ENCODE assay signal across 8 cellular contexts in the genomic region with DNA sequence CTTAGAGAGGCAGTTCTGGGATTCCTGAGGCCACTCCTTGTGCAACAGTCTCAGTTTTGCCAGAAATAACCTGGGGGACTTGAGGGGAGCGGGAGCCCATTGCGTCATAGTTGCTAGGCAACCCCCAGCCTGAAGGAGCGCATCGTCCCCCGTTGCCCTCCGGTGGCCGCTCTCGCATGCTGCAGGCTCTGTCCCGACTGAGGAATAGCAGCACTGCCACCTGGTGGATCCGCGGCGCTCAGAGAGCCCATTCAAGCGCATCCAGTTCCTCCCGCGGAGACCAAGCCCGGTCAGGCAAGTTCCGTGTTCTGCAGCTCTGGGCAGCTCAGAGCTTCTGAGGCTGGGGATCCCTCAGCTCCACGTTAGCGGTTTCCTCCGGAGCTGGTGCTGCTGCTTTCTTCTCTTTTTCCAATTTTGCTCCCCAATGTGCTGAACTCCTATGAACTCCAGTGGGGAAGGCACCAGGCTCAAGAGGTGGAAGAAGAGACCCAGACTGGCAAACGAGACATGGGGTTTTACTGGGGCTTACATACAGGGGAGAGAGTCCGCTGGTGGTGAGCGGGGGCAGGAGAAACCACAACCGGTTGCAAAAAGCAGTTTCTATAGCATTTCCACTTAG. TPM values are rescaled to one million over a fixed set of nuclear protein-coding genes. Genes with fewer than 3 reads are reported as not detected.
DNase-seq lines count a peak whose midpoint lies in the region; ATAC-seq and TF ChIP-seq lines count a peak whose summit lies in the region.

No MANE protein-coding gene starts in this region.

- peak; percentile 77 for TF ChIP-seq CTCF in KMS-11 (conservative IDR thresholded peaks at IDR 0.05; ENCODE audit: low read depth, low read length)

- peaks cover 6 to 41% (median 19%) of the 10 kb centered on the region in 5 donors for H3K27me3 Mint-ChIP-seq in naive thymus-derived CD8-positive, alpha-beta T cell
- H3K27me3 Mint-ChIP-seq in stimulated activated memory B cell treated with anti-CD40 and anti-IgM and Interleukin-4, amounts not matched to agents 10 μg/mL and 1 μg/mL and 100 μg/mL, for 72 hours = peaks cover 49% of the 10 kb centered on the region

- POLR2A ChIA-PET in naive thymus-derived CD8-positive, alpha-beta T cell (lab: Charles Lee) = no interaction called here

- H3K9me3 Mint-ChIP-seq in naive thymus-derived CD8-positive, alpha-beta T cell = no peaks in the 10 kb centered on the region
- no peaks in the 10 kb centered on the region for H3K9me3 Mint-ChIP-seq in stimulated activated memory B cell treated with anti-CD40 and anti-IgM and Interleukin-4, amounts not matched to agents 10 μg/mL and 1 μg/mL and 100 μg/mL, for 72 hours

- H3K4me1 ChIP-seq in KMS-11 (ENCODE audit: low read depth, poor library complexity, severe bottlenecking) = peaks cover 11% of the 10 kb centered on the region

- no peak overlapping the region for H3K9ac ChIP-seq in KMS-11

- peak overlapping the region in 7 of 10 donors; percentile 46 to 81 (median 56) for H3K27ac Mint-ChIP-seq in naive thymus-derived CD8-positive, alpha-beta T cell
- peak overlapping the region; percentile 4 for H3K27ac Mint-ChIP-seq in stimulated activated memory B cell treated with anti-CD40 and anti-IgM and Interleukin-4, amounts not matched to agents 10 μg/mL and 1 μg/mL and 100 μg/mL, for 72 hours

- no peaks in the 10 kb centered on the region for H3K36me3 ChIP-seq in KMS-11 (ENCODE audit: insufficient read depth)

- peak overlapping the region; percentile 52; the same call in 1 of the 2 replicates for H3K4me2 ChIP-seq in KMS-11

- peak overlapping the region in 1 of 10 donors; percentile 29 for H3K4me3 Mint-ChIP-seq in naive thymus-derived CD8-positive, alpha-beta T cell
- peak overlapping the region; percentile 30 for H3K4me3 Mint-ChIP-seq in stimulated activated memory B cell treated with anti-CD40 and anti-IgM and Interleukin-4, amounts not matched to agents 10 μg/mL and 1 μg/mL and 100 μg/mL, for 72 hours

- peak overlapping the region; percentile 57 for H2AFZ ChIP-seq in KMS-11 (ENCODE audit: low read depth)

- H3K4me1 Mint-ChIP-seq in naive thymus-derived CD8-positive, alpha-beta T cell = peaks cover 0 to 13% (median 3%) of the 10 kb centered on the region in 4 donors
- peaks cover 15% of the 10 kb centered on the region for H3K4me1 Mint-ChIP-seq in stimulated activated memory B cell treated with anti-CD40 and anti-IgM and Interleukin-4, amounts not matched to agents 10 μg/mL and 1 μg/mL and 100 μg/mL, for 72 hours

- H3K4me3 ChIP-seq in KMS-11 (IDR thresholded peaks at IDR 0.05; ENCODE audit: insufficient read depth, low read depth, low read length) = no peak overlapping the region

- H3K36me3 Mint-ChIP-seq in naive thymus-derived CD8-positive, alpha-beta T cell = no peaks in the 10 kb centered on the region
- no peaks in the 10 kb centered on the region for H3K36me3 Mint-ChIP-seq in stimulated activated memory B cell treated with anti-CD40 and anti-IgM and Interleukin-4, amounts not matched to agents 10 μg/mL and 1 μg/mL and 100 μg/mL, for 72 hours

- H4K20me1 ChIP-seq in KMS-11 (ENCODE audit: insufficient read depth) = no peaks in the 10 kb centered on the region

- no peak overlapping the region for H3K27ac ChIP-seq in KMS-11

- H3K79me2 ChIP-seq in KMS-11 (ENCODE audit: insufficient read depth, low read depth) = no peaks in the 10 kb centered on the region

- ATAC-seq in GM21825 (IDR thresholded peaks at IDR 0.05; ENCODE audit: unreplicated experiment) (peak; percentile 99), esophagus mucosa (peak; percentile 95)
- peak; percentile 99 to 100 for ATAC-seq in naive thymus-derived CD8-positive, alpha-beta T cell
- peak; percentile 98 for ATAC-seq in stimulated activated memory B cell treated with anti-CD40 and anti-IgM and Interleukin-4, amounts not matched to agents 10 μg/mL and 1 μg/mL and 100 μg/mL, for 72 hours

- no peaks in the 10 kb centered on the region for H3K27me3 ChIP-seq in KMS-11 (ENCODE audit: insufficient read depth, low read depth)

- DNase-seq in ELF-1 (ENCODE audit: low read depth, low spot score) (peak; percentile 98), OCI-M2 (lab: John Stamatoyannopoulos, UW; ENCODE audit: unreplicated experiment) (peak; percentile 73), activated T-cell treated with anti-CD3 and anti-CD28 coated beads for 24 hours (ENCODE audit: low read depth) (peak; percentile 84)
- peak; percentile 82 to 95 (median 89) for DNase-seq in naive thymus-derived CD8-positive, alpha-beta T cell

RNA-seq across cellular contexts. Expression of a gene that starts 15.1 kb away (rescaled TPM):
- total RNA-seq in esophagus mucosa = 3.0 TPM
- under 1 TPM; 0.19 to 0.36 TPM for total RNA-seq in naive thymus-derived CD8-positive, alpha-beta T cell
- not detected for polyA plus RNA-seq in naive thymus-derived CD8-positive, alpha-beta T cell

RNA-seq across cellular contexts. Expression of a gene that starts 44.9 kb away (rescaled TPM):
- 17.3 TPM for total RNA-seq in esophagus mucosa
- total RNA-seq in naive thymus-derived CD8-positive, alpha-beta T cell = 10 to 100 TPM; 42.7 to 50.2 TPM
- 1 to 10 TPM; 5.4 to 9.3 (median 6.6) TPM for polyA plus RNA-seq in naive thymus-derived CD8-positive, alpha-beta T cell
